In the genomic region with DNA sequence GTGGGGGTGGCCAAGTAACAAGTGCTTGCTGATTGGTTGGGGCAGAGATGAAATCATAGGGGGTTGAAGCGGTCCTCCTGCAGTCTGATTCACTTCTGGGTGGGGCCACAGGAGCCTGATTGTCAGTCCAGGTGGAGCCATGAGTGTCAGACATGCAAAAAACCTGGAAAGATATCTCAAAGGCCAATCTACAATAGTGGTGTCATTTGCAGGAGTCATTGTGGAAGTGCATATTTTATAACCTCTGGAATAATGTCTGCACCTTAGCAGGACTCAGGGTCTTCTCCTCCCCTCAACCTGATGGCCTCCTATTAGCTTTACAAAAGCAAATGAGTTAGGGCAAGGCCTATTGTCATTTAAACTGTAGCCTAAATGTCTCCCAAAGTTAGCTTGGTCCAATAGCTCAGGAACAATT, we compare ENCODE assay signal across 22 cellular contexts.
"Had no signal": no experiment of that assay in that cellular context is flagged by ENCODE, and none has a peak within 500 bp of the region (broad histone marks: within the 10 kb centered on the region; RNA-seq: fewer than 3 reads in every experiment).

No MANE protein-coding gene starts in this region.

- H3K4me1 Mint-ChIP-seq: activated naive CD8-positive, alpha-beta T cell treated with anti-CD3 and anti-CD28 coated beads, Interleukin-2, amount 10 ng/mL, durations not matched to agents 7 days and 5 days; stimulated activated naive B cell treated with anti-CD40 and anti-IgM and Interleukin-4, amounts not matched to agents 10 μg/mL and 1 μg/mL and 100 μg/mL, for 72 hours had no signal

- H3K27me3 Mint-ChIP-seq: natural killer cell treated with Interleukin-12 subunit alpha and Interleukin-12 subunit beta and Interleukin-15 and Interleukin-18, amount 100 ng/mL, for 72 hours had no signal

- H3K36me3 Mint-ChIP-seq: activated naive CD8-positive, alpha-beta T cell treated with anti-CD3 and anti-CD28 coated beads, Interleukin-2, amount 10 ng/mL, durations not matched to agents 7 days and 5 days; natural killer cell treated with Interleukin-12 subunit alpha and Interleukin-12 subunit beta and Interleukin-15 and Interleukin-18, amount 100 ng/mL, for 72 hours; stimulated activated naive B cell treated with anti-CD40 and anti-IgM and Interleukin-4, amounts not matched to agents 10 μg/mL and 1 μg/mL and 100 μg/mL, for 72 hours had no signal

- H3K9me3 Mint-ChIP-seq: activated naive CD4-positive, alpha-beta T cell treated with anti-CD3 and anti-CD28 coated beads for 36 hours; activated naive CD8-positive, alpha-beta T cell treated with anti-CD3 and anti-CD28 coated beads, Interleukin-2, amount 10 ng/mL, durations not matched to agents 7 days and 5 days; natural killer cell treated with Interleukin-12 subunit alpha and Interleukin-12 subunit beta and Interleukin-15 and Interleukin-18, amount 100 ng/mL, for 72 hours had no signal

- H3K9me3 ChIP-seq: breast epithelium, neutrophil, ovary, prostate gland, testis, upper lobe of left lung had no signal

- H3K27ac ChIP-seq: breast epithelium, coronary artery, epithelial cell of prostate, neutrophil, ovary, prostate gland, testis, upper lobe of left lung had no signal

- H3K4me3 Mint-ChIP-seq: activated naive CD4-positive, alpha-beta T cell treated with anti-CD3 and anti-CD28 coated beads for 36 hours; activated naive CD8-positive, alpha-beta T cell treated with anti-CD3 and anti-CD28 coated beads, Interleukin-2, amount 10 ng/mL, durations not matched to agents 7 days and 5 days; natural killer cell treated with Interleukin-12 subunit alpha and Interleukin-12 subunit beta and Interleukin-15 and Interleukin-18, amount 100 ng/mL, for 72 hours; stimulated activated naive B cell treated with anti-CD40 and anti-IgM and Interleukin-4, amounts not matched to agents 10 μg/mL and 1 μg/mL and 100 μg/mL, for 72 hours had no signal

- ATAC-seq: left ventricle myocardium superior; natural killer cell treated with Interleukin-12 subunit alpha and Interleukin-12 subunit beta and Interleukin-15 and Interleukin-18, amount 100 ng/mL, for 72 hours; stimulated activated naive B cell treated with anti-CD40 and anti-IgM and Interleukin-4, amounts not matched to agents 10 μg/mL and 1 μg/mL and 100 μg/mL, for 72 hours had no signal

- H3K27me3 ChIP-seq: breast epithelium, neutrophil, ovary, testis, upper lobe of left lung had no signal

- H3K27ac Mint-ChIP-seq: activated naive CD4-positive, alpha-beta T cell treated with anti-CD3 and anti-CD28 coated beads for 36 hours; activated naive CD8-positive, alpha-beta T cell treated with anti-CD3 and anti-CD28 coated beads, Interleukin-2, amount 10 ng/mL, durations not matched to agents 7 days and 5 days; natural killer cell treated with Interleukin-12 subunit alpha and Interleukin-12 subunit beta and Interleukin-15 and Interleukin-18, amount 100 ng/mL, for 72 hours; stimulated activated naive B cell treated with anti-CD40 and anti-IgM and Interleukin-4, amounts not matched to agents 10 μg/mL and 1 μg/mL and 100 μg/mL, for 72 hours had no signal

- DNase-seq: activated CD4-positive, alpha-beta T cell treated with anti-CD3 and anti-CD28 coated beads, Interleukin-2, amount 50 U/mL, for 4 hours; activated CD8-positive, alpha-beta memory T cell treated with anti-CD3 and anti-CD28 coated beads, Interleukin-2, amount 50 U/mL, for 48 hours; activated naive CD4-positive, alpha-beta T cell treated with anti-CD3 and anti-CD28 coated beads for 36 hours; activated naive CD8-positive, alpha-beta T cell treated with anti-CD3 and anti-CD28 coated beads, Interleukin-2, amount 10 ng/mL, durations not matched to agents 7 days and 5 days; activated T-cell treated with anti-CD3 and anti-CD28 coated beads, Interleukin-2, amount 50 U/mL, for 48 hours; amniotic stem cell; cerebellar nuclear complex; left ventricle myocardium superior; mammary epithelial cell; ovary; stimulated activated CD4-positive, alpha-beta T cell treated with anti-CD3 and anti-CD28 coated beads, Interleukin-2, amount 100 ng/mL, for 48 hours; stimulated activated CD8-positive, alpha-beta memory T cell treated with anti-CD3 and anti-CD28 coated beads, Interleukin-4, amount 100 ng/mL, for 48 hours; stimulated activated naive B cell treated with anti-CD40 and anti-IgM and Interleukin-4, amounts not matched to agents 10 μg/mL and 1 μg/mL and 100 μg/mL, for 72 hours; T-helper 1 cell; testis; upper lobe of left lung had no signal

- H3K36me3 ChIP-seq: breast epithelium, neutrophil, ovary, prostate gland, upper lobe of left lung had no signal

- H3K4me3 ChIP-seq: breast epithelium, coronary artery, ovary, prostate gland, testis, upper lobe of left lung had no signal

- H3K4me1 ChIP-seq: breast epithelium, prostate gland, testis, upper lobe of left lung had no signal
